In the genomic region with DNA sequence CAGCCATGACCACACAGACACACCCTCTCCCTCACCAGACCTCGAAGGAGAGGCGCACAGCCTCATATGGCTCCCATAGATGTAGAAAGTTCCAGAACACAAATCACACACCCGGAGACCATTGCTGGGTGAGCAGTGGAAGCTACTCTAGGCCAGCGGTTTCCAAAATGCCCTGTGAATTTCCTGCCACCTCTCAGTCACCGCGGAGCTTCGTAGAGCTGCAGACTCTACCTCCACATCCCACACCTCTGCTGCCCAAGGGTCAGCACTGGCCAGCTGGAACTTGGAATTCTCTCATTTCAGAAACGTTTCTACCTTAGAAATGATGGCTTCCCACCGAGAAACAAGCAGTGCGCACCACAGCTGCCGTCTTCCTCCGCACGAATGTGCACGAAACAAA, we compare ENCODE assay signal across 25 cellular contexts.
"Had no signal": no experiment of that assay in that cellular context is flagged by ENCODE, and none has a peak within 500 bp of the region (broad histone marks: within the 10 kb centered on the region; RNA-seq: fewer than 3 reads in every experiment).

No MANE protein-coding gene starts in this region.

- DNase-seq: activated CD4-positive, alpha-beta T cell treated with anti-CD3 and anti-CD28 coated beads for 4 hours; activated naive CD4-positive, alpha-beta T cell treated with anti-CD3 and anti-CD28 coated beads for 36 hours; activated T-cell treated with anti-CD3 and anti-CD28 coated beads for 4 hours; cerebellar nuclear complex; cortex of kidney; effector CD4-positive, alpha-beta T cell; heart right ventricle; nephron progenitor cell; SK-N-SH; stimulated activated CD4-positive, alpha-beta T cell treated with anti-CD3 and anti-CD28 coated beads, Interleukin-4, amount 100 ng/mL, for 24 hours; stimulated activated naive B cell treated with anti-CD40 and anti-IgM and Interleukin-4, amounts not matched to agents 10 μg/mL and 1 μg/mL and 100 μg/mL, for 72 hours had no signal

- H3K27ac ChIP-seq: ascending aorta, esophagus muscularis mucosa, gastroesophageal sphincter, psoas muscle, skin epidermis, thoracic aorta had no signal

- FAIRE-seq: endothelial cell of umbilical vein, TTC549 had no signal

- H3K27ac Mint-ChIP-seq: activated CD4-positive, alpha-beta memory T cell treated with anti-CD3 and anti-CD28 coated beads for 36 hours; activated naive CD4-positive, alpha-beta T cell treated with anti-CD3 and anti-CD28 coated beads for 36 hours; activated T-helper 17 cell treated with anti-CD3 and anti-CD28 coated beads, Interleukin-2, amount 50 U/mL, for 72 hours; nephron progenitor cell; stimulated activated naive B cell treated with anti-CD40 and anti-IgM and Interleukin-4, amounts not matched to agents 10 μg/mL and 1 μg/mL and 100 μg/mL, for 72 hours; T-helper 2 cell treated with Interferon-gamma antibody and Interleukin-4, amounts not matched to agents 5 μg/mL and 100 μg/mL, for 36 hours had no signal

- H3K4me1 Mint-ChIP-seq: activated T-helper 17 cell treated with anti-CD3 and anti-CD28 coated beads, Interleukin-2, amount 50 U/mL, for 72 hours had no signal

- H3K4me3 ChIP-seq: ascending aorta, esophagus muscularis mucosa, gastroesophageal sphincter, lung, skin epidermis, thoracic aorta had no signal

- ATAC-seq: activated T-helper 17 cell treated with anti-CD3 and anti-CD28 coated beads, Interleukin-2, amount 50 U/mL, for 72 hours; gastroesophageal sphincter; left colon; psoas muscle; right cardiac atrium; stimulated activated naive B cell treated with anti-CD40 and anti-IgM and Interleukin-4, amounts not matched to agents 10 μg/mL and 1 μg/mL and 100 μg/mL, for 72 hours had no signal

- H3K4me3 Mint-ChIP-seq: activated CD4-positive, alpha-beta memory T cell treated with anti-CD3 and anti-CD28 coated beads for 36 hours; activated naive CD4-positive, alpha-beta T cell treated with anti-CD3 and anti-CD28 coated beads for 36 hours; activated T-helper 17 cell treated with anti-CD3 and anti-CD28 coated beads, Interleukin-2, amount 50 U/mL, for 72 hours; nephron progenitor cell; stimulated activated naive B cell treated with anti-CD40 and anti-IgM and Interleukin-4, amounts not matched to agents 10 μg/mL and 1 μg/mL and 100 μg/mL, for 72 hours; T-helper 2 cell treated with Interferon-gamma antibody and Interleukin-4, amounts not matched to agents 5 μg/mL and 100 μg/mL, for 36 hours had no signal

- H3K36me3 Mint-ChIP-seq: activated CD4-positive, alpha-beta memory T cell treated with anti-CD3 and anti-CD28 coated beads for 36 hours had no signal

- H3K36me3 ChIP-seq: ascending aorta, esophagus muscularis mucosa, gastroesophageal sphincter, thoracic aorta had no signal

- H3K9me3 ChIP-seq: ascending aorta, esophagus muscularis mucosa, gastroesophageal sphincter, heart right ventricle, psoas muscle, SK-N-SH, thoracic aorta had no signal

- H3K9me3 Mint-ChIP-seq: activated CD4-positive, alpha-beta memory T cell treated with anti-CD3 and anti-CD28 coated beads for 36 hours; activated naive CD4-positive, alpha-beta T cell treated with anti-CD3 and anti-CD28 coated beads for 36 hours; activated T-helper 17 cell treated with anti-CD3 and anti-CD28 coated beads, Interleukin-2, amount 50 U/mL, for 72 hours; T-helper 2 cell treated with Interferon-gamma antibody and Interleukin-4, amounts not matched to agents 5 μg/mL and 100 μg/mL, for 36 hours had no signal

- H3K27me3 ChIP-seq: ascending aorta, esophagus muscularis mucosa, gastroesophageal sphincter, heart right ventricle had no signal

- H3K4me1 ChIP-seq: ascending aorta had no signal
